In the genomic region with DNA sequence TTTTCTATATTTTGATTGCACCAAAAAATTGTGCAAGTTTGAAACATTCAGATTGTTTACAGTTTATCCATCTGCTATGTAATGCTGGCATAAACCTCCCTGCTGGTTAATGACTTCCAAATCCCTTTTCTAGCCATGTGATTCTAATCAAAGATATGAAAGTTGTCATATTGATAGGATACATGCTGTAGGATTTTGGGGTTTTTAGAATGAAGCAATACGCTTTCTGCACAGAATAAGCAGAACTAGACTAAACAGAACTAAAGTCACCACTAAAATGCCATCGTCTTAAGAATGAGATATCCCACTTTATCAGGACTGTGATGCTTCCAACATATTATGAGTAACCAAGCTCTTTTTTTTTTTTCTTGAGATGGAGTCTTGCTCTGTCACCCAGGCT, we compare ENCODE assay signal across 1 cellular context.
TF ChIP-seq lines count a peak whose summit lies in the region.

No MANE protein-coding gene starts in this region.

TF ChIP-seq in IMR-90, 13 proteins besides CTCF, POLR2A, EP300 and RAD21 (continued from another document):
- TF ChIP-seq, protein P1, sequence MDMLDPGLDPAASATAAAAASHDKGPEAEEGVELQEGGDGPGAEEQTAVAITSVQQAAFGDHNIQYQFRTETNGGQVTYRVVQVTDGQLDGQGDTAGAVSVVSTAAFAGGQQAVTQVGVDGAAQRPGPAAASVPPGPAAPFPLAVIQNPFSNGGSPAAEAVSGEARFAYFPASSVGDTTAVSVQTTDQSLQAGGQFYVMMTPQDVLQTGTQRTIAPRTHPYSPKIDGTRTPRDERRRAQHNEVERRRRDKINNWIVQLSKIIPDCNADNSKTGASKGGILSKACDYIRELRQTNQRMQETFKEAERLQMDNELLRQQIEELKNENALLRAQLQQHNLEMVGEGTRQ (IDR thresholded peaks at IDR 0.05; ENCODE audit: low read depth, low read length), result no peak
- TF ChIP-seq NFE2L2 (IDR thresholded peaks at IDR 0.05; ENCODE audit: low read depth, low read length), result no peak
